18 cellular contexts compared by ENCODE assay signal in the genomic region with DNA sequence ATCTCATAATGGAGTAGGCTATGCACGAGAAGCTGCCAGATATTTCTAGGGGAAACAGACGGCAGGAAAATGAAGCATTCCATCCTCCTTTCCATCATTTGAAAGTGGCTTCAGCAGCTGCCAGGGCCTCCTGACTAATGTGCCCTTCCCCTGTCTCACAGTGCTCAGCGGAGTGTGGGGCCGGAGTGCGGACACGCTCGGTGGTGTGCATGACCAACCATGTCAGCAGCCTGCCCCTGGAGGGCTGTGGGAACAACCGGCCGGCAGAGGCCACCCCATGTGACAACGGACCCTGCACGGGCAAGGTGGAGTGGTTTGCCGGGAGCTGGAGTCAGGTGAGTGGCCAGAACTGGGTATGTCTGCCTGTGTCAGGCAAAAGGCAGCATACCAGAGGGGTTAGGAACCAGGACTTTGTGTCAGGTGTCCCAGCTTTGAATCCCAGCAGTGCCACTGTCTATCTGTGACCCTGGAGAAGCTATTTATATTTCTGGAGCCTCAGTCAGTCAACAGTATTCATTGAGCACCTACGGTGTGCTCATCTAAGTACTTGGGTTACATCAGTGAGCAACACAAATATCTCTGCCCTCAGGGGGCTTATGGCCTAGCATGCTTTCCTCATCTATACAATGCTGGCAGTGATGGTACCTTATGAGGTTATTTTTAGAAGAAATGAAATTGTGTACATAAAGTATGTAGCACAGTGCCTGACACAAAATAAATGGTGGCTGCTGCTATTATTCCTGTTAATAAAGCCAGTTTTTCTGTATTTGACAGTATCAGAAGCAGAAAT. TPM values are rescaled to one million over a fixed set of nuclear protein-coding genes. Genes with fewer than 3 reads are reported as not detected.
"Had no signal": no experiment of that assay in that cellular context is flagged by ENCODE, and none has a peak within 500 bp of the region (broad histone marks: within the 10 kb centered on the region; RNA-seq: fewer than 3 reads in every experiment).

No MANE protein-coding gene starts in this region.

- H3K27me3 ChIP-seq: adrenal gland, dorsolateral prefrontal cortex, foreskin keratinocyte, suprapubic skin, upper lobe of left lung had no signal

- H3K4me1 ChIP-seq: parathyroid adenoma, suprapubic skin had no signal

- H3K9ac ChIP-seq: parathyroid adenoma had no signal

- H3K36me3 ChIP-seq: adrenal gland, upper lobe of left lung had no signal

- H3K4me3 ChIP-seq: adrenal gland, dorsolateral prefrontal cortex, suprapubic skin, upper lobe of left lung had no signal

- H3K27ac ChIP-seq: adrenal gland, dorsolateral prefrontal cortex, foreskin keratinocyte, parathyroid adenoma, suprapubic skin, upper lobe of left lung had no signal

- ATAC-seq: activated naive CD4-positive, alpha-beta T cell treated with anti-CD3 and anti-CD28 coated beads, Interleukin-2, amount 50 U/mL, for 72 hours; foreskin keratinocyte; naive thymus-derived CD8-positive, alpha-beta T cell had no signal

- H3K9me3 ChIP-seq: adrenal gland, suprapubic skin had no signal

- H2AFZ ChIP-seq: parathyroid adenoma had no signal

- DNase-seq: activated CD4-positive, alpha-beta T cell treated with anti-CD3 and anti-CD28 coated beads, Interleukin-2, amount 50 U/mL, for 4 hours; activated gamma-delta T cell treated with Interleukin-2 at 50 U/mL for 16 hours; adrenal gland; dorsolateral prefrontal cortex; foreskin keratinocyte; glutamatergic neuron; hypothalamus; islet precursor cell; mesendoderm; naive thymus-derived CD8-positive, alpha-beta T cell; stimulated activated CD4-positive, alpha-beta T cell treated with anti-CD3 and anti-CD28 coated beads, Interleukin-12 subunit alpha, Interleukin-12 subunit beta, amount 100 ng/mL, for 4 hours; stimulated activated CD4-positive, alpha-beta T cell treated with anti-CD3 and anti-CD28 coated beads, Interleukin-1b, Interleukin-23, amount 100 ng/mL, for 48 hours had no signal

RNA-seq across cellular contexts. Expression of a gene that starts 52.4 kb away (rescaled TPM):
- total RNA-seq: activated CD8-positive, alpha-beta memory T cell treated with anti-CD3 and anti-CD28 coated beads for 36 hours; activated naive CD4-positive, alpha-beta T cell treated with anti-CD3 and anti-CD28 coated beads, Interleukin-2, amount 50 U/mL, for 72 hours; naive thymus-derived CD8-positive, alpha-beta T cell; T-helper 2 cell treated with Interferon-gamma antibody and Interleukin-4, amounts not matched to agents 100 ng/mL and 5 ng/mL, for 36 hours had no signal
